Comparison of ENCODE assay signal across 27 cellular contexts in genomic region chr18:34576622-34577021, GRCh38.
"Had no signal": no experiment of that assay in that cellular context is flagged by ENCODE, and none has a peak within 500 bp of the region (broad histone marks: within the 10 kb centered on the region; RNA-seq: fewer than 3 reads in every experiment).

No MANE protein-coding gene starts in this region.

- DNase-seq: activated B cell treated with CpG ODN at 0.5 μM for 24 hours; activated CD4-positive, alpha-beta T cell treated with anti-CD3 and anti-CD28 coated beads, Interleukin-2, amount 50 U/mL, for 1 hour; activated CD8-positive, alpha-beta T cell treated with anti-CD3 and anti-CD28 coated beads for 36 hours; activated naive CD8-positive, alpha-beta T cell treated with anti-CD3 and anti-CD28 coated beads, Interleukin-2, amount 50 U/mL, for 24 hours; activated T-cell treated with anti-CD3 and anti-CD28 coated beads, Interleukin-2, amount 50 U/mL, for 4 hours; amygdala; caudate nucleus; esophagus squamous epithelium; foreskin melanocyte; heart right ventricle; left ventricle myocardium inferior; mesendoderm; natural killer cell; occipital lobe; right cardiac atrium; stimulated activated CD4-positive, alpha-beta T cell treated with anti-CD3 and anti-CD28 coated beads, Interleukin-15, amount 100 ng/mL, for 24 hours; stimulated activated CD4-positive, alpha-beta T cell treated with anti-CD3 and anti-CD28 coated beads, Interleukin-2, amount 100 ng/mL, for 24 hours; stimulated activated naive B cell treated with anti-CD40 and anti-IgM and Interleukin-4, amounts not matched to agents 10 μg/mL and 1 μg/mL and 100 μg/mL, for 72 hours; tibial artery had no signal

- H3K4me3 ChIP-seq: esophagus squamous epithelium, heart right ventricle, left ventricle myocardium inferior, lung, neural progenitor cell, suprapubic skin, tibial artery had no signal

- H3K27ac ChIP-seq: epithelial cell of prostate, esophagus squamous epithelium, heart right ventricle, left ventricle myocardium inferior, neural progenitor cell, parathyroid adenoma, suprapubic skin, tibial artery had no signal

- H3K4me1 Mint-ChIP-seq: activated B cell treated with CpG ODN at 0.5 μM for 24 hours; activated naive CD4-positive, alpha-beta T cell treated with anti-CD3 and anti-CD28 coated beads, Interleukin-2, amount 50 U/mL, for 24 hours; activated naive CD8-positive, alpha-beta T cell treated with anti-CD3 and anti-CD28 coated beads, Interleukin-2, amount 50 U/mL, for 24 hours; activated T-helper 17 cell treated with anti-CD3 and anti-CD28 coated beads, Interleukin-2, amount 50 U/mL, for 72 hours; natural killer cell; neural progenitor cell; stimulated activated naive B cell treated with anti-CD40 and anti-IgM and Interleukin-4, amounts not matched to agents 10 μg/mL and 1 μg/mL and 100 μg/mL, for 72 hours had no signal

- H3K4me3 Mint-ChIP-seq: activated B cell treated with CpG ODN at 0.5 μM for 24 hours; activated CD8-positive, alpha-beta T cell treated with anti-CD3 and anti-CD28 coated beads for 36 hours; activated naive CD4-positive, alpha-beta T cell treated with anti-CD3 and anti-CD28 coated beads, Interleukin-2, amount 50 U/mL, for 24 hours; activated naive CD8-positive, alpha-beta T cell treated with anti-CD3 and anti-CD28 coated beads, Interleukin-2, amount 50 U/mL, for 24 hours; activated T-cell treated with anti-CD3 and anti-CD28 coated beads, Interleukin-2, amount 50 U/mL, for 4 hours; activated T-helper 17 cell treated with anti-CD3 and anti-CD28 coated beads, Interleukin-2, amount 50 U/mL, for 72 hours; dendritic cell treated with granulocyte-macrophage colony-stimulating factor and Interleukin-4, amounts not matched to agents 40 ng/mL and 50 ng/mL, for 4 days; natural killer cell; neural progenitor cell; stimulated activated naive B cell treated with anti-CD40 and anti-IgM and Interleukin-4, amounts not matched to agents 10 μg/mL and 1 μg/mL and 100 μg/mL, for 72 hours had no signal

- H3K36me3 Mint-ChIP-seq: activated naive CD4-positive, alpha-beta T cell treated with anti-CD3 and anti-CD28 coated beads, Interleukin-2, amount 50 U/mL, for 24 hours; natural killer cell; neural progenitor cell; stimulated activated naive B cell treated with anti-CD40 and anti-IgM and Interleukin-4, amounts not matched to agents 10 μg/mL and 1 μg/mL and 100 μg/mL, for 72 hours had no signal

- H3K9me3 ChIP-seq: esophagus squamous epithelium, suprapubic skin had no signal

- H3K4me1 ChIP-seq: esophagus squamous epithelium, left ventricle myocardium inferior, neural progenitor cell, parathyroid adenoma, suprapubic skin had no signal

- H3K36me3 ChIP-seq: esophagus squamous epithelium, heart right ventricle, left ventricle myocardium inferior, neural progenitor cell, suprapubic skin, tibial artery had no signal

- H3K9ac ChIP-seq: neural progenitor cell, parathyroid adenoma had no signal

- ATAC-seq: activated CD8-positive, alpha-beta T cell treated with anti-CD3 and anti-CD28 coated beads for 36 hours; activated naive CD8-positive, alpha-beta T cell treated with anti-CD3 and anti-CD28 coated beads, Interleukin-2, amount 50 U/mL, for 24 hours; activated T-cell treated with anti-CD3 and anti-CD28 coated beads, Interleukin-2, amount 50 U/mL, for 4 hours; activated T-helper 17 cell treated with anti-CD3 and anti-CD28 coated beads, Interleukin-2, amount 50 U/mL, for 72 hours; heart right ventricle; natural killer cell; right cardiac atrium; stimulated activated naive B cell treated with anti-CD40 and anti-IgM and Interleukin-4, amounts not matched to agents 10 μg/mL and 1 μg/mL and 100 μg/mL, for 72 hours had no signal

- H3K27ac Mint-ChIP-seq: activated B cell treated with CpG ODN at 0.5 μM for 24 hours; activated CD8-positive, alpha-beta T cell treated with anti-CD3 and anti-CD28 coated beads for 36 hours; activated naive CD4-positive, alpha-beta T cell treated with anti-CD3 and anti-CD28 coated beads, Interleukin-2, amount 50 U/mL, for 24 hours; activated naive CD8-positive, alpha-beta T cell treated with anti-CD3 and anti-CD28 coated beads, Interleukin-2, amount 50 U/mL, for 24 hours; activated T-helper 17 cell treated with anti-CD3 and anti-CD28 coated beads, Interleukin-2, amount 50 U/mL, for 72 hours; dendritic cell treated with granulocyte-macrophage colony-stimulating factor and Interleukin-4, amounts not matched to agents 40 ng/mL and 50 ng/mL, for 4 days; natural killer cell; neural progenitor cell; stimulated activated naive B cell treated with anti-CD40 and anti-IgM and Interleukin-4, amounts not matched to agents 10 μg/mL and 1 μg/mL and 100 μg/mL, for 72 hours had no signal

- H3K27me3 Mint-ChIP-seq: activated B cell treated with CpG ODN at 0.5 μM for 24 hours; activated CD8-positive, alpha-beta T cell treated with anti-CD3 and anti-CD28 coated beads for 36 hours; activated naive CD8-positive, alpha-beta T cell treated with anti-CD3 and anti-CD28 coated beads, Interleukin-2, amount 50 U/mL, for 24 hours; activated T-helper 17 cell treated with anti-CD3 and anti-CD28 coated beads, Interleukin-2, amount 50 U/mL, for 72 hours; dendritic cell treated with granulocyte-macrophage colony-stimulating factor and Interleukin-4, amounts not matched to agents 40 ng/mL and 50 ng/mL, for 4 days; stimulated activated naive B cell treated with anti-CD40 and anti-IgM and Interleukin-4, amounts not matched to agents 10 μg/mL and 1 μg/mL and 100 μg/mL, for 72 hours had no signal

- H3K27me3 ChIP-seq: esophagus squamous epithelium, heart right ventricle, neural progenitor cell, suprapubic skin, tibial artery had no signal
